Comparison of ENCODE assay signal across 1 cellular context in the genomic region with DNA sequence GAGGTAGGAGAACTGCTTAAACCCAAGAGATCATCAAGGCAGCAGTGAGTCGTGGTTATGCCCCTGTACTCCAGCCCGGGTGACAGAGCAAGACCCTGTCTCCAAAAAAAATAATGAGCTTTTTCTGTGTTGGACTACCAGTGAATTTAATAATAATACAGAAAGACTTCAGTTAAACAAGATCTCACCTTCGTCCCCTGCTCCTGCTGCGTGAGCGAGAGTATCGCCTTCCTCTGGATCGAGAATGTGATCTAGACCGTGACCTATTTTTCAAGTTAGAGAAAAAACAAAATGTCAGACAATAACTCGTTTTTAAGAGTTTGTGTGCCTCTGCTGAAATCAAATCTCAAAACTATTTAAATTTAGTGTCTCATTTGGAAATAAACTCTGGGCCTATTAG.
TF ChIP-seq lines count a peak whose summit lies in the region.

No MANE protein-coding gene starts in this region.

TF ChIP-seq in WTC11, 78 proteins besides CTCF, POLR2A, EP300 and RAD21 (continued from another document):
- TF ChIP-seq, protein P1, sequence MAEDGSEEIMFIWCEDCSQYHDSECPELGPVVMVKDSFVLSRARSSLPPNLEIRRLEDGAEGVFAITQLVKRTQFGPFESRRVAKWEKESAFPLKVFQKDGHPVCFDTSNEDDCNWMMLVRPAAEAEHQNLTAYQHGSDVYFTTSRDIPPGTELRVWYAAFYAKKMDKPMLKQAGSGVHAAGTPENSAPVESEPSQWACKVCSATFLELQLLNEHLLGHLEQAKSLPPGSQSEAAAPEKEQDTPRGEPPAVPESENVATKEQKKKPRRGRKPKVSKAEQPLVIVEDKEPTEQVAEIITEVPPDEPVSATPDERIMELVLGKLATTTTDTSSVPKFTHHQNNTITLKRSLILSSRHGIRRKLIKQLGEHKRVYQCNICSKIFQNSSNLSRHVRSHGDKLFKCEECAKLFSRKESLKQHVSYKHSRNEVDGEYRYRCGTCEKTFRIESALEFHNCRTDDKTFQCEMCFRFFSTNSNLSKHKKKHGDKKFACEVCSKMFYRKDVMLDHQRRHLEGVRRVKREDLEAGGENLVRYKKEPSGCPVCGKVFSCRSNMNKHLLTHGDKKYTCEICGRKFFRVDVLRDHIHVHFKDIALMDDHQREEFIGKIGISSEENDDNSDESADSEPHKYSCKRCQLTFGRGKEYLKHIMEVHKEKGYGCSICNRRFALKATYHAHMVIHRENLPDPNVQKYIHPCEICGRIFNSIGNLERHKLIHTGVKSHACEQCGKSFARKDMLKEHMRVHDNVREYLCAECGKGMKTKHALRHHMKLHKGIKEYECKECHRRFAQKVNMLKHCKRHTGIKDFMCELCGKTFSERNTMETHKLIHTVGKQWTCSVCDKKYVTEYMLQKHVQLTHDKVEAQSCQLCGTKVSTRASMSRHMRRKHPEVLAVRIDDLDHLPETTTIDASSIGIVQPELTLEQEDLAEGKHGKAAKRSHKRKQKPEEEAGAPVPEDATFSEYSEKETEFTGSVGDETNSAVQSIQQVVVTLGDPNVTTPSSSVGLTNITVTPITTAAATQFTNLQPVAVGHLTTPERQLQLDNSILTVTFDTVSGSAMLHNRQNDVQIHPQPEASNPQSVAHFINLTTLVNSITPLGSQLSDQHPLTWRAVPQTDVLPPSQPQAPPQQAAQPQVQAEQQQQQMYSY (CRISPR knock-in tag; IDR thresholded peaks at IDR 0.05): no peak
- TF ChIP-seq, protein P2, sequence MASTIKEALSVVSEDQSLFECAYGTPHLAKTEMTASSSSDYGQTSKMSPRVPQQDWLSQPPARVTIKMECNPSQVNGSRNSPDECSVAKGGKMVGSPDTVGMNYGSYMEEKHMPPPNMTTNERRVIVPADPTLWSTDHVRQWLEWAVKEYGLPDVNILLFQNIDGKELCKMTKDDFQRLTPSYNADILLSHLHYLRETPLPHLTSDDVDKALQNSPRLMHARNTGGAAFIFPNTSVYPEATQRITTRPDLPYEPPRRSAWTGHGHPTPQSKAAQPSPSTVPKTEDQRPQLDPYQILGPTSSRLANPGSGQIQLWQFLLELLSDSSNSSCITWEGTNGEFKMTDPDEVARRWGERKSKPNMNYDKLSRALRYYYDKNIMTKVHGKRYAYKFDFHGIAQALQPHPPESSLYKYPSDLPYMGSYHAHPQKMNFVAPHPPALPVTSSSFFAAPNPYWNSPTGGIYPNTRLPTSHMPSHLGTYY (CRISPR knock-in tag; IDR thresholded peaks at IDR 0.05): no peak
- TF ChIP-seq NR3C1 (CRISPR knock-in tag; conservative IDR thresholded peaks at IDR 0.05; ENCODE audit: low read depth) (no peak), IRF2 (CRISPR knock-in tag; IDR thresholded peaks at IDR 0.05; ENCODE audit: borderline replicate concordance, low read depth) (no peak), NFYB (CRISPR knock-in tag; conservative IDR thresholded peaks at IDR 0.05; ENCODE audit: low read depth) (no peak), ZNF219 (CRISPR knock-in tag; IDR thresholded peaks at IDR 0.05; ENCODE audit: borderline replicate concordance) (no peak), NR2C2 (CRISPR knock-in tag; IDR thresholded peaks at IDR 0.05) (no peak), TCF7 (CRISPR knock-in tag; IDR thresholded peaks at IDR 0.05; ENCODE audit: low read depth) (no peak)
- TF ChIP-seq, protein P3, sequence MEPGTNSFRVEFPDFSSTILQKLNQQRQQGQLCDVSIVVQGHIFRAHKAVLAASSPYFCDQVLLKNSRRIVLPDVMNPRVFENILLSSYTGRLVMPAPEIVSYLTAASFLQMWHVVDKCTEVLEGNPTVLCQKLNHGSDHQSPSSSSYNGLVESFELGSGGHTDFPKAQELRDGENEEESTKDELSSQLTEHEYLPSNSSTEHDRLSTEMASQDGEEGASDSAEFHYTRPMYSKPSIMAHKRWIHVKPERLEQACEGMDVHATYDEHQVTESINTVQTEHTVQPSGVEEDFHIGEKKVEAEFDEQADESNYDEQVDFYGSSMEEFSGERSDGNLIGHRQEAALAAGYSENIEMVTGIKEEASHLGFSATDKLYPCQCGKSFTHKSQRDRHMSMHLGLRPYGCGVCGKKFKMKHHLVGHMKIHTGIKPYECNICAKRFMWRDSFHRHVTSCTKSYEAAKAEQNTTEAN (CRISPR knock-in tag; IDR thresholded peaks at IDR 0.05): no peak
- TF ChIP-seq, protein P4, sequence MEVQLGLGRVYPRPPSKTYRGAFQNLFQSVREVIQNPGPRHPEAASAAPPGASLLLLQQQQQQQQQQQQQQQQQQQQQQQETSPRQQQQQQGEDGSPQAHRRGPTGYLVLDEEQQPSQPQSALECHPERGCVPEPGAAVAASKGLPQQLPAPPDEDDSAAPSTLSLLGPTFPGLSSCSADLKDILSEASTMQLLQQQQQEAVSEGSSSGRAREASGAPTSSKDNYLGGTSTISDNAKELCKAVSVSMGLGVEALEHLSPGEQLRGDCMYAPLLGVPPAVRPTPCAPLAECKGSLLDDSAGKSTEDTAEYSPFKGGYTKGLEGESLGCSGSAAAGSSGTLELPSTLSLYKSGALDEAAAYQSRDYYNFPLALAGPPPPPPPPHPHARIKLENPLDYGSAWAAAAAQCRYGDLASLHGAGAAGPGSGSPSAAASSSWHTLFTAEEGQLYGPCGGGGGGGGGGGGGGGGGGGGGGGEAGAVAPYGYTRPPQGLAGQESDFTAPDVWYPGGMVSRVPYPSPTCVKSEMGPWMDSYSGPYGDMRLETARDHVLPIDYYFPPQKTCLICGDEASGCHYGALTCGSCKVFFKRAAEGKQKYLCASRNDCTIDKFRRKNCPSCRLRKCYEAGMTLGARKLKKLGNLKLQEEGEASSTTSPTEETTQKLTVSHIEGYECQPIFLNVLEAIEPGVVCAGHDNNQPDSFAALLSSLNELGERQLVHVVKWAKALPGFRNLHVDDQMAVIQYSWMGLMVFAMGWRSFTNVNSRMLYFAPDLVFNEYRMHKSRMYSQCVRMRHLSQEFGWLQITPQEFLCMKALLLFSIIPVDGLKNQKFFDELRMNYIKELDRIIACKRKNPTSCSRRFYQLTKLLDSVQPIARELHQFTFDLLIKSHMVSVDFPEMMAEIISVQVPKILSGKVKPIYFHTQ (CRISPR knock-in tag; IDR thresholded peaks at IDR 0.05): no peak
- TF ChIP-seq, protein P5, sequence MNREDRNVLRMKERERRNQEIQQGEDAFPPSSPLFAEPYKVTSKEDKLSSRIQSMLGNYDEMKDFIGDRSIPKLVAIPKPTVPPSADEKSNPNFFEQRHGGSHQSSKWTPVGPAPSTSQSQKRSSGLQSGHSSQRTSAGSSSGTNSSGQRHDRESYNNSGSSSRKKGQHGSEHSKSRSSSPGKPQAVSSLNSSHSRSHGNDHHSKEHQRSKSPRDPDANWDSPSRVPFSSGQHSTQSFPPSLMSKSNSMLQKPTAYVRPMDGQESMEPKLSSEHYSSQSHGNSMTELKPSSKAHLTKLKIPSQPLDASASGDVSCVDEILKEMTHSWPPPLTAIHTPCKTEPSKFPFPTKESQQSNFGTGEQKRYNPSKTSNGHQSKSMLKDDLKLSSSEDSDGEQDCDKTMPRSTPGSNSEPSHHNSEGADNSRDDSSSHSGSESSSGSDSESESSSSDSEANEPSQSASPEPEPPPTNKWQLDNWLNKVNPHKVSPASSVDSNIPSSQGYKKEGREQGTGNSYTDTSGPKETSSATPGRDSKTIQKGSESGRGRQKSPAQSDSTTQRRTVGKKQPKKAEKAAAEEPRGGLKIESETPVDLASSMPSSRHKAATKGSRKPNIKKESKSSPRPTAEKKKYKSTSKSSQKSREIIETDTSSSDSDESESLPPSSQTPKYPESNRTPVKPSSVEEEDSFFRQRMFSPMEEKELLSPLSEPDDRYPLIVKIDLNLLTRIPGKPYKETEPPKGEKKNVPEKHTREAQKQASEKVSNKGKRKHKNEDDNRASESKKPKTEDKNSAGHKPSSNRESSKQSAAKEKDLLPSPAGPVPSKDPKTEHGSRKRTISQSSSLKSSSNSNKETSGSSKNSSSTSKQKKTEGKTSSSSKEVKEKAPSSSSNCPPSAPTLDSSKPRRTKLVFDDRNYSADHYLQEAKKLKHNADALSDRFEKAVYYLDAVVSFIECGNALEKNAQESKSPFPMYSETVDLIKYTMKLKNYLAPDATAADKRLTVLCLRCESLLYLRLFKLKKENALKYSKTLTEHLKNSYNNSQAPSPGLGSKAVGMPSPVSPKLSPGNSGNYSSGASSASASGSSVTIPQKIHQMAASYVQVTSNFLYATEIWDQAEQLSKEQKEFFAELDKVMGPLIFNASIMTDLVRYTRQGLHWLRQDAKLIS (CRISPR knock-in tag; IDR thresholded peaks at IDR 0.05; ENCODE audit: borderline replicate concordance): no peak
- TF ChIP-seq, protein P6, sequence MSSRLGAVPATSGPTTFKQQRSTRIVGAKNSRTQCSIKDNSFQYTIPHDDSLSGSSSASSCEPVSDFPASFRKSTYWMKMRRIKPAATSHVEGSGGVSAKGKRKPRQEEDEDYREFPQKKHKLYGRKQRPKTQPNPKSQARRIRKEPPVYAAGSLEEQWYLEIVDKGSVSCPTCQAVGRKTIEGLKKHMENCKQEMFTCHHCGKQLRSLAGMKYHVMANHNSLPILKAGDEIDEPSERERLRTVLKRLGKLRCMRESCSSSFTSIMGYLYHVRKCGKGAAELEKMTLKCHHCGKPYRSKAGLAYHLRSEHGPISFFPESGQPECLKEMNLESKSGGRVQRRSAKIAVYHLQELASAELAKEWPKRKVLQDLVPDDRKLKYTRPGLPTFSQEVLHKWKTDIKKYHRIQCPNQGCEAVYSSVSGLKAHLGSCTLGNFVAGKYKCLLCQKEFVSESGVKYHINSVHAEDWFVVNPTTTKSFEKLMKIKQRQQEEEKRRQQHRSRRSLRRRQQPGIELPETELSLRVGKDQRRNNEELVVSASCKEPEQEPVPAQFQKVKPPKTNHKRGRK (CRISPR knock-in tag; IDR thresholded peaks at IDR 0.05; ENCODE audit: borderline replicate concordance): no peak
TF ChIP-seq in WTC11: peak in this region for 0.
